1 cellular context compared by ENCODE assay signal in the genomic region with DNA sequence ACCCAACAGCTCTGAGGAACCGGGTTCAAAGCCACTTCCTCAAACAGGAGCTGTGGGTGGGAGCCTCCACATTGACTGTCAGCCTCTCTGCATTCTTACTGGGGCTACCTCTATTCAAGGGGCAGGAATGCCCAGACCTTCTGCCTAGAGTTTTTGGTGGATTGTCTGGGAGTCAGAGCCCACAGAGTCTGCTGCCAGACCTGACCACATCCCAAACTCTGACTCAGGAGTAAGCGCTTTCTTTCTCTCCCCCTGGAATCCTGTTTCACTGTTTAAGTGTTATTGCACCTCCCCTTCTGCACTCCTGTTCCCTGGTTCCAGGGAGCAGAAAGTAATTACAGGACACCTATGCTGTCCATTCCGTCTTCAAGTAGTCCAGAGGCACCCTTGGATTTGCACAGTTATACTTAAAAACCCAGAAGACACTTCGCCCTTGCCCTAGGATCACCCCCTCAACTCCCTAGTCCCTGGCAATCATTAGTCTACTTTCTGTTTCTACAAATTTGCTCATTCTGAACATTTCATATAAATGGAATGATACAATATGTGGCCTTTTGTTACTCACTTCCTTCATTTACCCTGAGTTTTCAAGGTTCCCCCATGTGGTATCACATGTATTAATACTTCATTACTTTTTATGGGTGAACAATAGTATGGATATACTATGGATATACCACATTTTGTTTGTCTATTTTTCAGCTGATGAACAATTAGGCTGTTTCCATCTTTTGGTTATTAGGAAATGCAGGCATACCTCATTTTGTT.
TF ChIP-seq lines count a peak whose summit lies in the region.

No MANE protein-coding gene starts in this region.

TF ChIP-seq in A549, 52 proteins besides CTCF, POLR2A, EP300 and RAD21 (continued from another document):
- TF ChIP-seq, protein P1, sequence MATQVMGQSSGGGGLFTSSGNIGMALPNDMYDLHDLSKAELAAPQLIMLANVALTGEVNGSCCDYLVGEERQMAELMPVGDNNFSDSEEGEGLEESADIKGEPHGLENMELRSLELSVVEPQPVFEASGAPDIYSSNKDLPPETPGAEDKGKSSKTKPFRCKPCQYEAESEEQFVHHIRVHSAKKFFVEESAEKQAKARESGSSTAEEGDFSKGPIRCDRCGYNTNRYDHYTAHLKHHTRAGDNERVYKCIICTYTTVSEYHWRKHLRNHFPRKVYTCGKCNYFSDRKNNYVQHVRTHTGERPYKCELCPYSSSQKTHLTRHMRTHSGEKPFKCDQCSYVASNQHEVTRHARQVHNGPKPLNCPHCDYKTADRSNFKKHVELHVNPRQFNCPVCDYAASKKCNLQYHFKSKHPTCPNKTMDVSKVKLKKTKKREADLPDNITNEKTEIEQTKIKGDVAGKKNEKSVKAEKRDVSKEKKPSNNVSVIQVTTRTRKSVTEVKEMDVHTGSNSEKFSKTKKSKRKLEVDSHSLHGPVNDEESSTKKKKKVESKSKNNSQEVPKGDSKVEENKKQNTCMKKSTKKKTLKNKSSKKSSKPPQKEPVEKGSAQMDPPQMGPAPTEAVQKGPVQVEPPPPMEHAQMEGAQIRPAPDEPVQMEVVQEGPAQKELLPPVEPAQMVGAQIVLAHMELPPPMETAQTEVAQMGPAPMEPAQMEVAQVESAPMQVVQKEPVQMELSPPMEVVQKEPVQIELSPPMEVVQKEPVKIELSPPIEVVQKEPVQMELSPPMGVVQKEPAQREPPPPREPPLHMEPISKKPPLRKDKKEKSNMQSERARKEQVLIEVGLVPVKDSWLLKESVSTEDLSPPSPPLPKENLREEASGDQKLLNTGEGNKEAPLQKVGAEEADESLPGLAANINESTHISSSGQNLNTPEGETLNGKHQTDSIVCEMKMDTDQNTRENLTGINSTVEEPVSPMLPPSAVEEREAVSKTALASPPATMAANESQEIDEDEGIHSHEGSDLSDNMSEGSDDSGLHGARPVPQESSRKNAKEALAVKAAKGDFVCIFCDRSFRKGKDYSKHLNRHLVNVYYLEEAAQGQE (IDR thresholded peaks at IDR 0.05), result no peak
- TF ChIP-seq CHD4 (IDR thresholded peaks at IDR 0.05; ENCODE audit: borderline replicate concordance) (no peak), KDM5A (IDR thresholded peaks at IDR 0.05) (no peak), MYC (IDR thresholded peaks at IDR 0.05; ENCODE audit: borderline replicate concordance, low read length) (no peak), MAFK (IDR thresholded peaks at IDR 0.05; ENCODE audit: partially characterized antibody) (no peak), HEYL (CRISPR knock-in tag; IDR thresholded peaks at IDR 0.05) (no peak), FOSL2 (IDR thresholded peaks at IDR 0.05) (no peak), FOSL2 (CRISPR knock-in tag; IDR thresholded peaks at IDR 0.05) (no peak), TP53 (CRISPR knock-in tag; IDR thresholded peaks at IDR 0.05) (no peak)
